11 cellular contexts compared by ENCODE assay signal in genomic region chr19:8574619-8574922, GRCh38. TPM values are rescaled to one million over a fixed set of nuclear protein-coding genes. Genes with fewer than 3 reads are reported as not detected.
DNase-seq lines count a peak whose midpoint lies in the region; ATAC-seq and TF ChIP-seq lines count a peak whose summit lies in the region.
"Not testable (repeated sequence)": the region's sequence is repeated elsewhere in the genome, so short reads cannot be mapped to it uniquely, and the experiment has no call there.
"Had no signal": no experiment of that assay in that cellular context is flagged by ENCODE, and none has a peak within 500 bp of the region (broad histone marks: within the 10 kb centered on the region; RNA-seq: fewer than 3 reads in every experiment).

No MANE protein-coding gene starts in this region.

- peaks cover 80% of the 10 kb centered on the region for H3K4me1 ChIP-seq in CD8-positive, alpha-beta T cell (ENCODE audit: insufficient read depth, low read length)

- H3K9me3 Mint-ChIP-seq in CD8-positive, alpha-beta T cell; T-helper 1 cell treated with Interleukin-12 subunit alpha and Interleukin-12 subunit beta and Interleukin-4 antibody, amounts not matched to agents 30 μg/mL and 1 μg/mL, for 36 hours; activated CD4-positive, alpha-beta memory T cell treated with anti-CD3 and anti-CD28 coated beads for 36 hours; activated T-cell treated with anti-CD3 and anti-CD28 coated beads, Interleukin-2, amount 50 U/mL, for 4 hours; activated naive CD4-positive, alpha-beta T cell treated with anti-CD3 and anti-CD28 coated beads, Interleukin-2, amount 50 U/mL, for 24 hours; effector memory CD8-positive, alpha-beta T cell; natural killer cell: not testable (repeated sequence)

- H3K27ac ChIP-seq in CD8-positive, alpha-beta T cell (ENCODE audit: low read depth, low read length), result not testable (repeated sequence)

- peaks cover 79% of the 10 kb centered on the region for H3K4me1 Mint-ChIP-seq in CD8-positive, alpha-beta T cell (ENCODE audit: low read depth)
- peaks cover 49% of the 10 kb centered on the region for H3K4me1 Mint-ChIP-seq in T-helper 1 cell treated with Interleukin-12 subunit alpha and Interleukin-12 subunit beta and Interleukin-4 antibody, amounts not matched to agents 30 μg/mL and 1 μg/mL, for 36 hours (ENCODE audit: low read depth)
- H3K4me1 Mint-ChIP-seq in activated CD4-positive, alpha-beta memory T cell treated with anti-CD3 and anti-CD28 coated beads for 36 hours (ENCODE audit: low read depth), result peaks cover 75% of the 10 kb centered on the region
- peaks cover 94% of the 10 kb centered on the region for H3K4me1 Mint-ChIP-seq in activated T-cell treated with anti-CD3 and anti-CD28 coated beads, Interleukin-2, amount 50 U/mL, for 4 hours (ENCODE audit: low read depth)
- H3K4me1 Mint-ChIP-seq in activated naive CD4-positive, alpha-beta T cell treated with anti-CD3 and anti-CD28 coated beads, Interleukin-2, amount 50 U/mL, for 24 hours, result peaks cover 90% of the 10 kb centered on the region
- H3K4me1 Mint-ChIP-seq in effector memory CD8-positive, alpha-beta T cell (ENCODE audit: low read depth in 2 of 2), result peaks cover 72 to 76% of the 10 kb centered on the region in 2 donors
- peaks cover 72 to 91% of the 10 kb centered on the region in 2 donors for H3K4me1 Mint-ChIP-seq in natural killer cell

- peak overlapping the region; percentile 93 for H3K4me3 Mint-ChIP-seq in CD8-positive, alpha-beta T cell
- H3K4me3 Mint-ChIP-seq in T-helper 1 cell treated with Interleukin-12 subunit alpha and Interleukin-12 subunit beta and Interleukin-4 antibody, amounts not matched to agents 30 μg/mL and 1 μg/mL, for 36 hours, result peak overlapping the region; percentile 92
- H3K4me3 Mint-ChIP-seq in activated CD4-positive, alpha-beta memory T cell treated with anti-CD3 and anti-CD28 coated beads for 36 hours, result peak overlapping the region; percentile 90
- H3K4me3 Mint-ChIP-seq in activated T-cell treated with anti-CD3 and anti-CD28 coated beads, Interleukin-2, amount 50 U/mL, for 4 hours, result peak overlapping the region; percentile 85
- not testable (repeated sequence) for H3K4me3 Mint-ChIP-seq in activated naive CD4-positive, alpha-beta T cell treated with anti-CD3 and anti-CD28 coated beads, Interleukin-2, amount 50 U/mL, for 24 hours
- peak overlapping the region; percentile 86 to 96 for H3K4me3 Mint-ChIP-seq in effector memory CD8-positive, alpha-beta T cell
- H3K4me3 Mint-ChIP-seq in natural killer cell, result peak overlapping the region; percentile 91

- DNase-seq in CD8-positive, alpha-beta T cell; activated CD4-positive, alpha-beta memory T cell treated with anti-CD3 and anti-CD28 coated beads for 36 hours; activated T-cell treated with anti-CD3 and anti-CD28 coated beads, Interleukin-2, amount 50 U/mL, for 4 hours; effector memory CD8-positive, alpha-beta T cell; natural killer cell: not testable (repeated sequence)

- H3K27ac Mint-ChIP-seq in CD8-positive, alpha-beta T cell, result peak overlapping the region; percentile 93
- peak overlapping the region; percentile 56 for H3K27ac Mint-ChIP-seq in T-helper 1 cell treated with Interleukin-12 subunit alpha and Interleukin-12 subunit beta and Interleukin-4 antibody, amounts not matched to agents 30 μg/mL and 1 μg/mL, for 36 hours
- H3K27ac Mint-ChIP-seq in activated CD4-positive, alpha-beta memory T cell treated with anti-CD3 and anti-CD28 coated beads for 36 hours, result peak overlapping the region; percentile 89
- peak overlapping the region; percentile 59 for H3K27ac Mint-ChIP-seq in activated naive CD4-positive, alpha-beta T cell treated with anti-CD3 and anti-CD28 coated beads, Interleukin-2, amount 50 U/mL, for 24 hours
- peak overlapping the region; percentile 81 to 96 for H3K27ac Mint-ChIP-seq in effector memory CD8-positive, alpha-beta T cell
- peak overlapping the region; percentile 90 to 97 for H3K27ac Mint-ChIP-seq in natural killer cell

- POLR2A ChIA-PET in CD8-positive, alpha-beta T cell (lab: Charles Lee), result interaction anchor here (0.8 to 7.9 kb wide), 3 partner anchors 12 to 60 kb away, joined by 3 to 81 read pairs (median 3); partner anchors contain the start of gene ZNF414
- POLR2A ChIA-PET in activated CD4-positive, alpha-beta memory T cell treated with anti-CD3 and anti-CD28 coated beads for 36 hours (lab: Charles Lee), result not testable (repeated sequence)

- peaks cover 16% of the 10 kb centered on the region for H3K36me3 Mint-ChIP-seq in CD8-positive, alpha-beta T cell
- H3K36me3 Mint-ChIP-seq in T-helper 1 cell treated with Interleukin-12 subunit alpha and Interleukin-12 subunit beta and Interleukin-4 antibody, amounts not matched to agents 30 μg/mL and 1 μg/mL, for 36 hours (ENCODE audit: low read depth), result peaks cover 51% of the 10 kb centered on the region
- H3K36me3 Mint-ChIP-seq in activated CD4-positive, alpha-beta memory T cell treated with anti-CD3 and anti-CD28 coated beads for 36 hours; activated T-cell treated with anti-CD3 and anti-CD28 coated beads, Interleukin-2, amount 50 U/mL, for 4 hours (ENCODE audit: insufficient read depth); activated naive CD4-positive, alpha-beta T cell treated with anti-CD3 and anti-CD28 coated beads, Interleukin-2, amount 50 U/mL, for 24 hours; natural killer cell: not testable (repeated sequence)
- H3K36me3 Mint-ChIP-seq in effector memory CD8-positive, alpha-beta T cell (ENCODE audit: insufficient read depth), result peaks cover 56% of the 10 kb centered on the region

- not testable (repeated sequence) for ATAC-seq in CD8-positive, alpha-beta T cell; activated T-cell treated with anti-CD3 and anti-CD28 coated beads, Interleukin-2, amount 50 U/mL, for 4 hours; effector memory CD8-positive, alpha-beta T cell (replicated peaks); natural killer cell

- TF ChIP-seq CTCF in CD8-positive, alpha-beta T cell (IDR thresholded peaks at IDR 0.05); natural killer cell (IDR thresholded peaks at IDR 0.05): not testable (repeated sequence)

- not testable (repeated sequence) for H3K36me3 ChIP-seq in CD8-positive, alpha-beta T cell (ENCODE audit: insufficient read depth, low read length)

- not testable (repeated sequence) for H3K9me3 ChIP-seq in CD8-positive, alpha-beta T cell (ENCODE audit: low read length)

- not testable (repeated sequence) for H3K4me3 ChIP-seq in CD8-positive, alpha-beta T cell (ENCODE audit: low read depth, low read length)

- H3K27me3 ChIP-seq in CD8-positive, alpha-beta T cell (ENCODE audit: insufficient read depth, low read length), result not testable (repeated sequence)

- CTCF ChIA-PET in CD8-positive, alpha-beta T cell (lab: Charles Lee), result interaction anchor here (7.3 to 15.9 kb wide), 2 partner anchors 55 to 88 kb away, joined by 202 to 362 read pairs; partner anchors contain the start of gene ZNF414
- CTCF ChIA-PET in activated CD4-positive, alpha-beta memory T cell treated with anti-CD3 and anti-CD28 coated beads for 36 hours (lab: Charles Lee), result interaction anchor here (0.7 to 1.7 kb wide), 4 partner anchors 12 to 61 kb away, joined by 3 to 6 read pairs (median 5); partner anchors contain the start of gene ZNF414

- H3K27me3 Mint-ChIP-seq in CD8-positive, alpha-beta T cell (ENCODE audit: low read depth); T-helper 1 cell treated with Interleukin-12 subunit alpha and Interleukin-12 subunit beta and Interleukin-4 antibody, amounts not matched to agents 30 μg/mL and 1 μg/mL, for 36 hours (ENCODE audit: low read depth); activated CD4-positive, alpha-beta memory T cell treated with anti-CD3 and anti-CD28 coated beads for 36 hours; activated T-cell treated with anti-CD3 and anti-CD28 coated beads, Interleukin-2, amount 50 U/mL, for 4 hours (ENCODE audit: low read depth); activated naive CD4-positive, alpha-beta T cell treated with anti-CD3 and anti-CD28 coated beads, Interleukin-2, amount 50 U/mL, for 24 hours; effector memory CD8-positive, alpha-beta T cell; natural killer cell (ENCODE audit: low read depth in 2 of 2): not testable (repeated sequence)

- intact Hi-C loops in CD8-positive, alpha-beta T cell (cut with DNase I, micrococcal nuclease); activated CD4-positive, alpha-beta memory T cell treated with anti-CD3 and anti-CD28 coated beads for 36 hours (cut with micrococcal nuclease): not testable (repeated sequence)
- intact Hi-C loops in natural killer cell (cut with micrococcal nuclease), result loop anchor here (2.0 kb wide), 1 partner anchor 58 kb away; no protein-coding TSS in a partner anchor

RNA-seq across cellular contexts. Expression of gene MYO1F, which starts 2.7 kb away (rescaled TPM):
- 10 to 100 TPM; 75.7 to 76.8 TPM for total RNA-seq in CD8-positive, alpha-beta T cell
- total RNA-seq in activated CD4-positive, alpha-beta memory T cell treated with anti-CD3 and anti-CD28 coated beads for 36 hours, result 10 to 100 TPM; 48.7 to 50.1 TPM
- total RNA-seq in activated T-cell treated with anti-CD3 and anti-CD28 coated beads, Interleukin-2, amount 50 U/mL, for 4 hours, result 1 to 10 TPM; 4.6 to 8.0 (median 6.6) TPM
- 1,000 to 10,000 TPM in 2 of 3 donors, 100 to 1,000 TPM in 1; 971 to 1,223 (median 1,014) TPM for total RNA-seq in natural killer cell

RNA-seq across cellular contexts. Expression of gene ADAMTS10, which starts 35.9 kb away (rescaled TPM):
- total RNA-seq in CD8-positive, alpha-beta T cell, result 100 to 1,000 TPM in 1 of 2 experiments, 10 to 100 TPM in 1; 81.9 to 101 TPM
- total RNA-seq in activated CD4-positive, alpha-beta memory T cell treated with anti-CD3 and anti-CD28 coated beads for 36 hours, result 1 to 10 TPM; 3.4 to 3.9 TPM
- total RNA-seq in activated T-cell treated with anti-CD3 and anti-CD28 coated beads, Interleukin-2, amount 50 U/mL, for 4 hours, result 1 to 10 TPM; 1.1 to 3.1 (median 1.5) TPM
- 100 to 1,000 TPM; 159 to 286 (median 203) TPM for total RNA-seq in natural killer cell

RNA-seq across cellular contexts. Expression of gene NFILZ, which starts 55.9 kb away (rescaled TPM):
- not detected for total RNA-seq in CD8-positive, alpha-beta T cell
- not detected for total RNA-seq in activated CD4-positive, alpha-beta memory T cell treated with anti-CD3 and anti-CD28 coated beads for 36 hours
- total RNA-seq in activated T-cell treated with anti-CD3 and anti-CD28 coated beads, Interleukin-2, amount 50 U/mL, for 4 hours, result not detected
- not detected for total RNA-seq in natural killer cell
- total RNA-seq: A673, Caco-2, Right ventricle myocardium superior, SJSA1 had no signal

Comparison
In these comparisons a context has a peak if more than half of its experiments do, and no peak if none do; other contexts are left out.
1. RNA of gene MYO1F, which starts 2.7 kb away (total RNA-seq): 971 to 1,223 TPM in natural killer cell; 75.7 to 76.8 TPM in CD8-positive, alpha-beta T cell, 48.7 to 50.1 TPM in activated CD4-positive, alpha-beta memory T cell treated with anti-CD3 and anti-CD28 coated beads for 36 hours and 4.6 to 8.0 TPM in activated T-cell treated with anti-CD3 and anti-CD28 coated beads, Interleukin-2, amount 50 U/mL, for 4 hours; every median in the first group is over 10 times any median in the second.
2. RNA of gene ADAMTS10, which starts 35.9 kb away (total RNA-seq): 159 to 286 TPM in natural killer cell and 81.9 to 101 TPM in CD8-positive, alpha-beta T cell; 3.4 to 3.9 TPM in activated CD4-positive, alpha-beta memory T cell treated with anti-CD3 and anti-CD28 coated beads for 36 hours and 1.1 to 3.1 TPM in activated T-cell treated with anti-CD3 and anti-CD28 coated beads, Interleukin-2, amount 50 U/mL, for 4 hours; every median in the first group is over 10 times any median in the second.
3. Peak in every context shown above with its lines, with median percentiles within 50 percentile points of each other: H3K27ac Mint-ChIP-seq.